12 cellular contexts compared by ENCODE assay signal in the genomic region with DNA sequence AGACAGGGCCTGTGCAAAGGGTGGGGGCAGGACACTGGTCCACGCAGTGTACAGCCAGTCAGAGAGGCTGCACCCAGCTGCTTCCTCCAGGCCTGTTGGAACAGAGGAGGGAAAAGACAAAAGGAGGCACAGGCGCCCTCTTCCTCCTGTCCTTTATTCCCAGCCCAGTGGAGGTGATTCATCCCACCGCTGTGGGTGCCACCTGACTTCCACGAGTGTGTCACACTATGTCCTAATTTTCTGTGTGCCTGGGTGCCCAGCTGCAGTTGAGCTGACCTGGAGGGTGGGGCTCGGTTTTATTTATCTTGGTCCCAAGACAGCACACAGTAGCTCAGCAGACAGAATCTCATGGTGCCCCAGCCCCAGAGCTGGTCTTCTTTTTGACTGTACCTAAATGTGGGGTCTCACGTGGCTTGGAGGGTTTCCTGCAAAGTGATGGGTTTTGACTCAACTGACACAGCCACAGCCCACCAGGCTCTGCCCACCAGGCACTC. TPM values are rescaled to one million over a fixed set of nuclear protein-coding genes. Genes with fewer than 3 reads are reported as not detected.
A peak's percentile ranks its signal among the peaks of the same experiment; 100 is the strongest.
DNase-seq lines count a peak whose midpoint lies in the region; ATAC-seq and TF ChIP-seq lines count a peak whose summit lies in the region.
"Had no signal": no experiment of that assay in that cellular context is flagged by ENCODE, and none has a peak within 500 bp of the region (broad histone marks: within the 10 kb centered on the region; RNA-seq: fewer than 3 reads in every experiment).

No MANE protein-coding gene starts in this region.

- H3F3A ChIP-seq in OCI-LY1 (ENCODE audit: insufficient read depth, low read length), result no peaks in the 10 kb centered on the region

- H3K36me3 ChIP-seq in OCI-LY1 (ENCODE audit: insufficient read depth, low read length), result peaks cover 12% of the 10 kb centered on the region
- H3K36me3 ChIP-seq: SJCRH30 had no signal

- H3K27ac ChIP-seq in OCI-LY1 (ENCODE audit: low read depth, low read length, poor library complexity, severe bottlenecking), result peak overlapping the region; percentile 78
- H3K27ac ChIP-seq in dorsolateral prefrontal cortex, result peak overlapping the region in 46 of 59 donors; percentile 2 to 83 (median 66)
- H3K27ac ChIP-seq: SJCRH30 had no signal

- H4K20me1 ChIP-seq in OCI-LY1 (ENCODE audit: insufficient read depth, low read length), result no peaks in the 10 kb centered on the region

- no peaks in the 10 kb centered on the region for H3K9me3 Mint-ChIP-seq in memory B cell
- no peaks in the 10 kb centered on the region for H3K9me3 Mint-ChIP-seq in activated naive CD4-positive, alpha-beta T cell treated with anti-CD3 and anti-CD28 coated beads, Interleukin-2, amount 10 ng/mL, durations not matched to agents 7 days and 5 days
- H3K9me3 Mint-ChIP-seq: CD4-positive, CD25-positive, alpha-beta regulatory T cell had no signal

- H3K9me2 ChIP-seq in OCI-LY1 (ENCODE audit: low read depth, low read length), result no peaks in the 10 kb centered on the region

- TF ChIP-seq CTCF in OCI-LY1 (IDR thresholded peaks at IDR 0.05; ENCODE audit: low read length) (no peak), dorsolateral prefrontal cortex (IDR thresholded peaks at IDR 0.05 in 54 of 56, conservative IDR thresholded peaks at IDR 0.05 in 2 of 56; ENCODE audit: low read depth in 1 of 56, partially characterized antibody in 56 of 56) (no peak)

- peak overlapping the region; percentile 12 for H3K27ac Mint-ChIP-seq in memory B cell
- H3K27ac Mint-ChIP-seq in activated naive CD4-positive, alpha-beta T cell treated with anti-CD3 and anti-CD28 coated beads, Interleukin-2, amount 10 ng/mL, durations not matched to agents 7 days and 5 days, result no peak overlapping the region

- H3K4me1 ChIP-seq in OCI-LY1 (ENCODE audit: insufficient read depth, low read length, severe bottlenecking), result peaks cover 74% of the 10 kb centered on the region

- no peak overlapping the region for H3K4me3 Mint-ChIP-seq in memory B cell
- H3K4me3 Mint-ChIP-seq in activated naive CD4-positive, alpha-beta T cell treated with anti-CD3 and anti-CD28 coated beads, Interleukin-2, amount 10 ng/mL, durations not matched to agents 7 days and 5 days, result no peak overlapping the region
- H3K4me3 Mint-ChIP-seq: CD4-positive, CD25-positive, alpha-beta regulatory T cell had no signal

- H3K4me3 ChIP-seq in OCI-LY1 (ENCODE audit: low read depth, low read length, poor library complexity, severe bottlenecking) (no peak overlapping the region), dorsolateral prefrontal cortex (no peak overlapping the region)
- H3K4me3 ChIP-seq: SJCRH30 had no signal

- H3K79me2 ChIP-seq in OCI-LY1 (ENCODE audit: insufficient read depth, low read length), result peaks cover 96% of the 10 kb centered on the region

- H3K27me3 Mint-ChIP-seq in memory B cell, result no peaks in the 10 kb centered on the region
- no peaks in the 10 kb centered on the region for H3K27me3 Mint-ChIP-seq in activated naive CD4-positive, alpha-beta T cell treated with anti-CD3 and anti-CD28 coated beads, Interleukin-2, amount 10 ng/mL, durations not matched to agents 7 days and 5 days
- H3K27me3 Mint-ChIP-seq: CD4-positive, CD25-positive, alpha-beta regulatory T cell had no signal

- intact Hi-C loops in dorsolateral prefrontal cortex (cut with DNase I), result no loop called here

- H3K9me3 ChIP-seq in OCI-LY1 (ENCODE audit: low read length), result no peaks in the 10 kb centered on the region
- H3K9me3 ChIP-seq: SJCRH30 had no signal

- no peak overlapping the region for H3K9ac ChIP-seq in OCI-LY1 (ENCODE audit: low read length)

- H2AFZ ChIP-seq in OCI-LY1 (ENCODE audit: low read length), result no peak overlapping the region

- H3K27me3 ChIP-seq in OCI-LY1 (ENCODE audit: insufficient read depth, low read length), result no peaks in the 10 kb centered on the region
- no peaks in the 10 kb centered on the region for H3K27me3 ChIP-seq in dorsolateral prefrontal cortex
- H3K27me3 ChIP-seq: SJCRH30 had no signal

- no peak overlapping the region for H3K4me2 ChIP-seq in OCI-LY1 (ENCODE audit: low read length)

- ATAC-seq in memory B cell (ENCODE audit: low read depth), result no peak

- CTCF ChIA-PET in activated naive CD4-positive, alpha-beta T cell treated with anti-CD3 and anti-CD28 coated beads, Interleukin-2, amount 10 ng/mL, durations not matched to agents 7 days and 5 days (lab: Charles Lee), result interaction anchor here (0.8 kb wide), 1 partner anchor 135 kb away, joined by 3 read pairs; no protein-coding TSS in a partner anchor

- peaks cover 8% of the 10 kb centered on the region for H3K36me3 Mint-ChIP-seq in memory B cell
- H3K36me3 Mint-ChIP-seq in activated naive CD4-positive, alpha-beta T cell treated with anti-CD3 and anti-CD28 coated beads, Interleukin-2, amount 10 ng/mL, durations not matched to agents 7 days and 5 days, result peaks cover 1% of the 10 kb centered on the region

- peak; percentile 71 for DNase-seq in COLO668 (lab: John Stamatoyannopoulos, UW; ENCODE audit: unreplicated experiment)
- peak in 3 of 10 donors; percentile 46 to 73 (median 49) for DNase-seq in dorsolateral prefrontal cortex
- no peak for DNase-seq in memory B cell (ENCODE audit: low spot score in 2 of 2)
- no peak for DNase-seq in activated naive CD4-positive, alpha-beta T cell treated with anti-CD3 and anti-CD28 coated beads, Interleukin-2, amount 10 ng/mL, durations not matched to agents 7 days and 5 days
- DNase-seq in NCI-H1048 (lab: John Stamatoyannopoulos, UW), result no peak
- no peak for DNase-seq in NCI-H1417 treated with DMSO at 0.1 percent for 48 hours (lab: John Stamatoyannopoulos, UW)
- DNase-seq in NCI-H2029 (lab: John Stamatoyannopoulos, UW), result no peak
- DNase-seq: CD4-positive, CD25-positive, alpha-beta regulatory T cell; NCI-H187; SJCRH30; stimulated activated CD4-positive, alpha-beta T cell treated with anti-CD3 and anti-CD28 coated beads, Interleukin-1b, Interleukin-23, amount 100 ng/mL, for 48 hours had no signal

- peaks cover 53% of the 10 kb centered on the region for H3K4me1 Mint-ChIP-seq in memory B cell
- peaks cover 21% of the 10 kb centered on the region for H3K4me1 Mint-ChIP-seq in activated naive CD4-positive, alpha-beta T cell treated with anti-CD3 and anti-CD28 coated beads, Interleukin-2, amount 10 ng/mL, durations not matched to agents 7 days and 5 days

RNA-seq across cellular contexts. Expression of a gene that starts 9.0 kb away (rescaled TPM):
- 100 to 1,000 TPM in 18 of 120 experiments, 10 to 100 TPM in 102; 66.1 to 116 (median 85.9) TPM for total RNA-seq in dorsolateral prefrontal cortex

RNA-seq across cellular contexts. Expression of a gene that starts 33.2 kb away (rescaled TPM):
- total RNA-seq in dorsolateral prefrontal cortex, result under 1 TPM in 2 of 120 experiments, not detected in 118; 0.51 to 0.90 TPM
- total RNA-seq: CD4-positive, CD25-positive, alpha-beta regulatory T cell; SJCRH30 had no signal

RNA-seq across cellular contexts. Expression of a gene that starts 33.4 kb away (rescaled TPM):
- total RNA-seq in dorsolateral prefrontal cortex, result 10 to 100 TPM in 26 of 120 experiments, 1 to 10 TPM in 94; 3.5 to 13.9 (median 7.9) TPM
